In genomic region chr3:189238071-189238470, GRCh38 we compare ENCODE assay signal across 21 cellular contexts.
"Had no signal": no experiment of that assay in that cellular context is flagged by ENCODE, and none has a peak within 500 bp of the region (broad histone marks: within the 10 kb centered on the region; RNA-seq: fewer than 3 reads in every experiment).

No MANE protein-coding gene starts in this region.

- DNase-seq: activated CD4-positive, alpha-beta memory T cell treated with anti-CD3 and anti-CD28 coated beads for 36 hours; activated CD4-positive, alpha-beta T cell treated with anti-CD3 and anti-CD28 coated beads, Interleukin-2, amount 10 ng/mL, durations not matched to agents 7 days and 5 days; activated CD8-positive, alpha-beta memory T cell treated with anti-CD3 and anti-CD28 coated beads, Interleukin-2, amount 50 U/mL, for 4 hours; activated gamma-delta T cell treated with Interleukin-2 at 50 U/mL for 16 hours; activated naive CD4-positive, alpha-beta T cell treated with anti-CD3 and anti-CD28 coated beads for 36 hours; activated naive CD8-positive, alpha-beta T cell treated with anti-CD3 and anti-CD28 coated beads, Interleukin-2, amount 50 U/mL, for 24 hours; activated T-cell treated with anti-CD3 and anti-CD28 coated beads for 4 hours; activated T-cell treated with anti-CD3 and anti-CD28 coated beads, Interleukin-2, amount 50 U/mL, for 4 hours; aorta; brain microvascular endothelial cell; central memory CD4-positive, alpha-beta T cell; NCI-H1092 treated with DMSO at 0.1 percent for 48 hours; NCI-H1417; NCI-H187 treated with DMSO at 0.1 percent for 48 hours; NCI-H2081; NCI-H2171 treated with DMSO at 0.1 percent for 48 hours; NCI-H345; NCI-H524 treated with DMSO at 0.1 percent for 48 hours; SHP77; SJCRH30 had no signal

- H3K36me3 ChIP-seq: brain microvascular endothelial cell, SJCRH30 had no signal

- H3K27me3 ChIP-seq: brain microvascular endothelial cell, SJCRH30 had no signal

- H3K4me1 ChIP-seq: SJCRH30 had no signal

- H3K9me3 ChIP-seq: SJCRH30 had no signal

- H3K4me3 ChIP-seq: SJCRH30, SK-N-MC had no signal
